9 cellular contexts compared by ENCODE assay signal in the genomic region with DNA sequence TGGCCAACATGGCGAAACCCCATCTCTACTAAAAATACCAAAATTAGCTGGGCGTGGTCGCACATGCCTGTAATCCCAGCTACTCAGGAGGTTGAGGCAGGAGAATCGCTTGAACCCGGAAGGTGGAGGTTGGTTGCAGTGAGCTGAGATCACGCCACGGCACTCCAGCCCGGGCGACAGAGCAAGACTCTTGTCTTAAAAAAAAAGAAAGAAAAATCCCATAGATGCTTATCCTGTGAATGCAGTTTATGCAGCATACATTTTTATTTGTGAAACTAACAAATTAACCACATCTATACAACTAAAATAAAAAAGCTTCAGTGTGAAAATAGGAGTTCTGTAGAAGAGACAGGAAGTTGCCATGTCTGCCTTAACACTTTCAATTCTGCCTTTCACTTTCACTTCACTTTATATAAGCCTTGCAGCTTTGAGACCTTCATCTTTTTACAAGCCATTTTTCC. TPM values are rescaled to one million over a fixed set of nuclear protein-coding genes. Genes with fewer than 3 reads are reported as not detected.
DNase-seq lines count a peak whose midpoint lies in the region; ATAC-seq and TF ChIP-seq lines count a peak whose summit lies in the region.
"Had no signal": no experiment of that assay in that cellular context is flagged by ENCODE, and none has a peak within 500 bp of the region (broad histone marks: within the 10 kb centered on the region; RNA-seq: fewer than 3 reads in every experiment).

No MANE protein-coding gene starts in this region.

- intact Hi-C loops in Calu3 (cut with micrococcal nuclease; ENCODE audit: unreplicated experiment), result no loop called here

- H3K36me3 ChIP-seq in mucosa of rectum (ENCODE audit: control insufficient read depth in 2 of 2, insufficient read depth in 2 of 2, low read length in 2 of 2), result peaks cover 0 to 2% of the 10 kb centered on the region in 2 donors

- no peaks in the 10 kb centered on the region for H3K9me3 Mint-ChIP-seq in Calu3 (ENCODE audit: low read depth, unreplicated experiment)

- H3K4me1 ChIP-seq in mucosa of rectum (ENCODE audit: control insufficient read depth in 2 of 2, insufficient read depth in 2 of 2, low read length in 2 of 2), result peaks cover 0 to 18% of the 10 kb centered on the region in 2 donors

- no peaks in the 10 kb centered on the region for H3K9me3 ChIP-seq in mucosa of rectum (ENCODE audit: control insufficient read depth in 2 of 2, low read length in 2 of 2)

- H3K27ac Mint-ChIP-seq in Calu3 (ENCODE audit: unreplicated experiment), result no peak overlapping the region

- H3K4me3 Mint-ChIP-seq in Calu3 (ENCODE audit: low read depth, unreplicated experiment), result no peak overlapping the region

- CTCF ChIA-PET in Calu3 (lab: Charles Lee), result no interaction called here

- BruUV-seq in Calu3 (replicated peaks; lab: Mats Ljungman, UMichigan), result no TSS peak

- H3K4me3 ChIP-seq in mucosa of rectum (ENCODE audit: low read length in 2 of 2), result peak overlapping the region; percentile 40 to 59

- H3K27me3 Mint-ChIP-seq in Calu3 (ENCODE audit: unreplicated experiment), result no peaks in the 10 kb centered on the region

- DNase-seq in NCI-H2029 treated with DMSO at 0.1 percent for 48 hours (lab: John Stamatoyannopoulos, UW) (peak; percentile 20), amniotic epithelial cell (ENCODE audit: low read depth) (peak; percentile 26), Calu3 (no peak), DMS153 (lab: John Stamatoyannopoulos, UW) (no peak)

- ATAC-seq in GM18870 (IDR thresholded peaks at IDR 0.05; ENCODE audit: unreplicated experiment) (peak; percentile 43), HG03108 (IDR thresholded peaks at IDR 0.05; ENCODE audit: unreplicated experiment) (no peak), HG03280 (IDR thresholded peaks at IDR 0.05; ENCODE audit: unreplicated experiment) (no peak)

- H3K27ac ChIP-seq in mucosa of rectum (ENCODE audit: low read depth in 2 of 2, low read length in 2 of 2), result peak overlapping the region; percentile 52 to 62

- H3K36me3 Mint-ChIP-seq in Calu3 (ENCODE audit: insufficient read depth, unreplicated experiment), result no peaks in the 10 kb centered on the region

- no peak overlapping the region for H3K9ac ChIP-seq in mucosa of rectum (ENCODE audit: low read depth in 1 of 2, low read length in 2 of 2)

- no peak for TF ChIP-seq CTCF in Calu3 (IDR thresholded peaks at IDR 0.05; ENCODE audit: unreplicated experiment)

- no peaks in the 10 kb centered on the region for H3K27me3 ChIP-seq in mucosa of rectum (ENCODE audit: control insufficient read depth in 2 of 2, insufficient read depth in 2 of 2, low read length in 2 of 2)

- H3K4me1 Mint-ChIP-seq in Calu3 (ENCODE audit: low read depth, unreplicated experiment), result no peaks in the 10 kb centered on the region

RNA-seq across cellular contexts. Expression of a gene that starts 7.1 kb away (rescaled TPM):
- total RNA-seq in Calu3 (2022), result not detected in 2 replicates
- total RNA-seq: glomerular endothelial cell had no signal

RNA-seq across cellular contexts. Expression of a gene that starts 18.5 kb away (rescaled TPM):
- total RNA-seq in Calu3 (2022), result 0.40 TPM in 1 of 2 replicates, not detected in the other

RNA-seq across cellular contexts. Expression of a gene that starts 45.9 kb away (rescaled TPM):
- 86.5 and 109 TPM in 2 replicates for total RNA-seq in Calu3 (2022)

Comparison
In these comparisons a context has a peak if more than half of its experiments do, and no peak if none do; other contexts are left out.
1. DNase-seq: peak in NCI-H2029 treated with DMSO at 0.1 percent for 48 hours (single experiment) and amniotic epithelial cell (single experiment); none in Calu3 (single experiment) and DMS153 (single experiment).